ENCODE assay signal across 30 cellular contexts in genomic region chr19:9130965-9131364, GRCh38. TPM values are rescaled to one million over a fixed set of nuclear protein-coding genes. Genes with fewer than 3 reads are reported as not detected.
DNase-seq lines count a peak whose midpoint lies in the region; ATAC-seq, FAIRE-seq and TF ChIP-seq lines count a peak whose summit lies in the region.
"Had no signal": no experiment of that assay in that cellular context is flagged by ENCODE, and none has a peak within 500 bp of the region (broad histone marks: within the 10 kb centered on the region; RNA-seq: fewer than 3 reads in every experiment).

No MANE protein-coding gene starts in this region.

- H3K4me2 ChIP-seq in BLaER1 = peak overlapping the region; percentile 34
- H3K4me2 ChIP-seq in GM12878 (ENCODE audit: control insufficient read depth, insufficient read depth) = no peak overlapping the region

- H3K36me3 ChIP-seq in BLaER1 (no peaks in the 10 kb centered on the region), GM12878 (ENCODE audit: control insufficient read depth in 2 of 2, insufficient read depth in 2 of 2, low read length in 1 of 2) (no peaks in the 10 kb centered on the region)
- H3K36me3 ChIP-seq: cardiac muscle cell, right atrium auricular region, SJCRH30, spleen had no signal

- H3K9ac ChIP-seq in BLaER1 = no peak overlapping the region
- H3K9ac ChIP-seq in GM12878 (ENCODE audit: control insufficient read depth, insufficient read depth, low read length) = no peak overlapping the region

- no peak for TF ChIP-seq EP300 in GM12878 (IDR thresholded peaks at IDR 0.05; ENCODE audit: borderline replicate concordance in 1 of 2, control insufficient read depth in 1 of 2, low read depth in 2 of 2, low read length in 2 of 2)

- CTCF ChIA-PET in GM12878 (lab: Yijun Ruan, JAX) = no interaction called here

- H3K4me1 ChIP-seq in BLaER1 (peaks cover 19% of the 10 kb centered on the region), GM12878 (ENCODE audit: control insufficient read depth, insufficient read depth, low read length) (no peaks in the 10 kb centered on the region)
- H3K4me1 ChIP-seq: right atrium auricular region, SJCRH30 had no signal

- POLR2A ChIA-PET in GM12878 (lab: Charles Lee) = no interaction called here

- no peaks in the 10 kb centered on the region for H3K79me2 ChIP-seq in GM12878 (ENCODE audit: control insufficient read depth, insufficient read depth, low read length)

- BruUV-seq in GM12878 (replicated peaks; lab: Mats Ljungman, UMichigan) = no TSS peak

- no peaks in the 10 kb centered on the region for H4K20me1 ChIP-seq in BLaER1
- no peaks in the 10 kb centered on the region for H4K20me1 ChIP-seq in GM12878 (ENCODE audit: control insufficient read depth, insufficient read depth)

- H2AFZ ChIP-seq in GM12878 (ENCODE audit: control insufficient read depth, low read depth, low read length) = no peak overlapping the region

- no peak for ATAC-seq in GM12878
- ATAC-seq in HG03442 (IDR thresholded peaks at IDR 0.05; ENCODE audit: unreplicated experiment) = no peak
- ATAC-seq in HG03159 (IDR thresholded peaks at IDR 0.05; ENCODE audit: unreplicated experiment) = no peak
- no peak for ATAC-seq in HG03432 (IDR thresholded peaks at IDR 0.05; ENCODE audit: unreplicated experiment)
- ATAC-seq: naive thymus-derived CD8-positive, alpha-beta T cell; PC-3; stimulated activated naive CD8-positive, alpha-beta T cell treated with anti-CD3 and anti-CD28 coated beads, Interleukin-15, Interleukin-2, amounts not matched to agents 100 U/mL and 50 U/mL, for 24 hours had no signal

- peak overlapping the region; percentile 55 for H3K27ac ChIP-seq in BLaER1
- H3K27ac ChIP-seq in GM12878 (ENCODE audit: control insufficient read depth, insufficient read depth) = no peak overlapping the region
- H3K27ac ChIP-seq: cardiac muscle cell, right atrium auricular region, SJCRH30 had no signal

- in situ Hi-C loops in GM12878 (cut with MboI) = loop anchor here (10.0 to 25.0 kb wide), 3 partner anchors 494 to 1106 kb away; partner anchors contain the start of genes S1PR2 and ZNF561

- no peak for TF ChIP-seq RAD21 in GM12878 (IDR thresholded peaks at IDR 0.05; ENCODE audit: insufficient read depth, low read depth, low read length)

- intact Hi-C loops in GM12878 (cut with micrococcal nuclease; ENCODE audit: unreplicated experiment) = loop anchor here (10.0 kb wide), 1 partner anchor 174 kb away; the partner anchor contains the start of gene ZNF699

- SMC1A ChIA-PET in GM12878 (lab: Charles Lee; ENCODE audit: uncharacterized antibody, unreplicated experiment) = no interaction called here

- TF ChIP-seq POLR2A in GM12878 (IDR thresholded peaks at IDR 0.05; ENCODE audit: low read depth, low read length) = no peak

- H3K4me3 ChIP-seq in BLaER1 (no peak overlapping the region), GM12878 (no peak overlapping the region)
- H3K4me3 ChIP-seq: cardiac muscle cell, right atrium auricular region, SJCRH30, spleen had no signal

- DNase-seq in GM20000 (ENCODE audit: low spot score) (peak; percentile 23), NOMO-1 (lab: John Stamatoyannopoulos, UW; ENCODE audit: unreplicated experiment in 2 of 2) (peak; percentile 35 to 59), GM12878 (ENCODE audit: low read depth, low spot score) (no peak), GM19238 (ENCODE audit: insufficient read length, low spot score) (no peak)
- DNase-seq: activated CD4-positive, alpha-beta T cell treated with anti-CD3 and anti-CD28 coated beads, Interleukin-2, amount 50 U/mL, for 48 hours; activated naive CD4-positive, alpha-beta T cell treated with Interleukin-2 at 50 U/mL for 16 hours; activated T-cell treated with anti-CD3 and anti-CD28 coated beads, Interleukin-2, amount 50 U/mL, for 1 hour; anterior cingulate cortex; CD4-positive, alpha-beta memory T cell; cortex of kidney; DMS153; naive thymus-derived CD8-positive, alpha-beta T cell; NCI-H1417 treated with DMSO at 0.1 percent for 48 hours; NCI-H526; SJCRH30; spleen; stimulated activated CD4-positive, alpha-beta T cell treated with anti-CD3 and anti-CD28 coated beads, Interleukin-4, amount 100 ng/mL, for 1 hour; stimulated activated naive CD8-positive, alpha-beta T cell treated with anti-CD3 and anti-CD28 coated beads, Interleukin-15, Interleukin-2, amounts not matched to agents 100 U/mL and 50 U/mL, for 24 hours had no signal

- no peak for FAIRE-seq in GM12878 (lab: Jason Lieb, UNC)
- FAIRE-seq: G401.6, HTR-8/SVneo had no signal

- TF ChIP-seq CTCF in GM20000 (IDR thresholded peaks at IDR 0.05; ENCODE audit: extremely low read depth, missing control alignments) = no peak
- TF ChIP-seq CTCF in GM12878 (IDR thresholded peaks at IDR 0.05 in 2 of 3, conservative IDR thresholded peaks at IDR 0.05 in 1 of 3; ENCODE audit: control insufficient read depth in 2 of 3, extremely low read depth in 1 of 3, insufficient read depth in 1 of 3, low read depth in 3 of 3, low read length in 3 of 3) = no peak

- H3K9me3 ChIP-seq in BLaER1 (no peaks in the 10 kb centered on the region), GM12878 (replicated peaks; ENCODE audit: control insufficient read depth, insufficient read depth, low read length) (no peaks in the 10 kb centered on the region; the same call in 2 of the 3 replicates)
- H3K9me3 ChIP-seq: right atrium auricular region, SJCRH30, spleen had no signal

- RAD21 ChIA-PET in GM12878 (lab: Charles Lee; ENCODE audit: unreplicated experiment) = interaction anchor here (0.6 kb wide), 1 partner anchor 146 kb away, joined by 3 read pairs; no protein-coding TSS in a partner anchor

- 50% methylated on average over 1 of the region's 1 CpG for WGBS in GM12878 (ENCODE audit: insufficient coverage, insufficient replicate concordance, low lambda C conversion rate, missing lambda C conversion rate)

- H3K27me3 ChIP-seq in BLaER1 (no peaks in the 10 kb centered on the region), GM12878 (replicated peaks in 1 of 2; ENCODE audit: control insufficient read depth in 2 of 2, insufficient read depth in 2 of 2, low read length in 1 of 2) (no peaks in the 10 kb centered on the region)
- H3K27me3 ChIP-seq: cardiac muscle cell, right atrium auricular region, SJCRH30 had no signal

RNA-seq across cellular contexts. Expression of gene OR7G3, which starts 4.2 kb away (rescaled TPM):
- total RNA-seq in GM12878 (2013; cell fraction: nucleolus; rRNA removed) = not detected in 2 replicates
- not detected in 2 replicates for total RNA-seq in GM12878 (2014; rRNA removed)
- total RNA-seq in GM12878 (2014; rRNA removed; fragmentation: Illumina TruSeq; extraction: Trizol) = not detected in 2 replicates
- total RNA-seq in GM12878 (2021) = not detected in 2 replicates
- not detected for polyA plus RNA-seq in GM12878 (2011; ENCODE audit: low read depth)
- not detected in 2 replicates for polyA plus RNA-seq in GM12878 (2011; rRNA removed)
- not detected in 2 replicates for polyA plus RNA-seq in GM12878 (2011; cell fraction: cytosol; rRNA removed)
- polyA plus RNA-seq in GM12878 (2011; cell fraction: nucleus; rRNA removed) = not detected in 2 replicates
- not detected in 2 replicates for polyA plus RNA-seq in GM12878 (2012)
- polyA plus RNA-seq in GM12878 (2014; fragmentation: Illumina TruSeq; extraction: Trizol) = not detected in 2 replicates
- polyA plus RNA-seq in GM12878 (2014; fragmentation: Nextera tagmentation; extraction: Ambion mirVana) = not detected
- polyA plus RNA-seq in GM12878 (2014; rRNA removed) = not detected in 2 replicates
- polyA plus RNA-seq in GM12878 (2016; fragmentation: Nextera tagmentation; extraction: Ambion mirVana) = not detected
- not detected in 2 replicates for polyA minus RNA-seq in GM12878 (2011; rRNA and poly(A)+ RNA removed)
- polyA minus RNA-seq in GM12878 (2011; cell fraction: cytosol; rRNA and poly(A)+ RNA removed) = not detected in 2 replicates
- polyA minus RNA-seq in GM12878 (2011; cell fraction: nucleus; rRNA and poly(A)+ RNA removed) = not detected in 2 replicates
- total RNA-seq: cardiac muscle cell; CD4-positive, alpha-beta memory T cell; mesenteric fat pad; naive thymus-derived CD8-positive, alpha-beta T cell; osteocyte; PC-3; right atrium auricular region; SJCRH30; spleen had no signal
- polyA plus RNA-seq: cardiac muscle cell; CD4-positive, alpha-beta memory T cell; naive thymus-derived CD8-positive, alpha-beta T cell; spleen; thymus had no signal

RNA-seq across cellular contexts. Expression of gene ZNF317, which starts 9.2 kb away (rescaled TPM):
- total RNA-seq in GM12878 (2013; cell fraction: nucleolus; rRNA removed) = 55.0 and 55.9 TPM in 2 replicates
- total RNA-seq in GM12878 (2014; rRNA removed) (27.0 and 28.4 TPM in 2 replicates), GM12878 (2014; rRNA removed; fragmentation: Illumina TruSeq; extraction: Trizol) (31.4 and 32.3 TPM in 2 replicates), GM12878 (2021) (34.0 and 35.8 TPM in 2 replicates)
- 18.2 TPM for polyA plus RNA-seq in GM12878 (2011; ENCODE audit: low read depth)
- polyA plus RNA-seq in GM12878 (2011; rRNA removed) (19.1 and 27.6 TPM in 2 replicates), GM12878 (2014; fragmentation: Illumina TruSeq; extraction: Trizol) (32.4 and 32.9 TPM in 2 replicates), GM12878 (2014; fragmentation: Nextera tagmentation; extraction: Ambion mirVana) (10 to 100 TPM; 25.0 to 37.5 TPM), GM12878 (2014; rRNA removed) (18.5 and 22.7 TPM in 2 replicates), GM12878 (2016; fragmentation: Nextera tagmentation; extraction: Ambion mirVana) (10 to 100 TPM; 37.1 to 39.4 TPM)
- 31.1 and 34.6 TPM in 2 replicates for polyA plus RNA-seq in GM12878 (2011; cell fraction: cytosol; rRNA removed)
- 55.6 and 59.3 TPM in 2 replicates for polyA plus RNA-seq in GM12878 (2011; cell fraction: nucleus; rRNA removed)
- polyA plus RNA-seq in GM12878 (2012) = 33.6 and 33.7 TPM in 2 replicates
- 24.8 and 27.4 TPM in 2 replicates for polyA minus RNA-seq in GM12878 (2011; rRNA and poly(A)+ RNA removed)
- polyA minus RNA-seq in GM12878 (2011; cell fraction: cytosol; rRNA and poly(A)+ RNA removed) = 11.0 and 16.5 TPM in 2 replicates
- 15.6 and 19.1 TPM in 2 replicates for polyA minus RNA-seq in GM12878 (2011; cell fraction: nucleus; rRNA and poly(A)+ RNA removed)

RNA-seq across cellular contexts. Expression of gene OR7G1, which starts 15.4 kb away (rescaled TPM):
- total RNA-seq in GM12878 (2013; cell fraction: nucleolus; rRNA removed) = not detected in 2 replicates
- total RNA-seq in GM12878 (2014; rRNA removed) (not detected in 2 replicates), GM12878 (2014; rRNA removed; fragmentation: Illumina TruSeq; extraction: Trizol) (not detected in 2 replicates), GM12878 (2021) (not detected in 2 replicates)
- polyA plus RNA-seq in GM12878 (2011; ENCODE audit: low read depth) = not detected
- polyA plus RNA-seq in GM12878 (2011; rRNA removed) (not detected in 2 replicates), GM12878 (2014; fragmentation: Illumina TruSeq; extraction: Trizol) (not detected in 2 replicates), GM12878 (2014; fragmentation: Nextera tagmentation; extraction: Ambion mirVana) (not detected), GM12878 (2014; rRNA removed) (not detected in 2 replicates), GM12878 (2016; fragmentation: Nextera tagmentation; extraction: Ambion mirVana) (not detected)
- polyA plus RNA-seq in GM12878 (2011; cell fraction: cytosol; rRNA removed) = not detected in 2 replicates
- not detected in 2 replicates for polyA plus RNA-seq in GM12878 (2011; cell fraction: nucleus; rRNA removed)
- polyA plus RNA-seq in GM12878 (2012) = not detected in 2 replicates
- polyA minus RNA-seq in GM12878 (2011; rRNA and poly(A)+ RNA removed) = not detected in 2 replicates
- not detected in 2 replicates for polyA minus RNA-seq in GM12878 (2011; cell fraction: cytosol; rRNA and poly(A)+ RNA removed)
- polyA minus RNA-seq in GM12878 (2011; cell fraction: nucleus; rRNA and poly(A)+ RNA removed) = not detected in 2 replicates
- total RNA-seq: cardiac muscle cell; CD4-positive, alpha-beta memory T cell; mesenteric fat pad; naive thymus-derived CD8-positive, alpha-beta T cell; osteocyte; PC-3; right atrium auricular region; SJCRH30; spleen had no signal
- polyA plus RNA-seq: cardiac muscle cell; CD4-positive, alpha-beta memory T cell; naive thymus-derived CD8-positive, alpha-beta T cell; spleen; thymus had no signal

RNA-seq across cellular contexts. Expression of gene OR7G2, which starts 23.7 kb away (rescaled TPM):
- total RNA-seq in GM12878 (2013; cell fraction: nucleolus; rRNA removed) = not detected in 2 replicates
- not detected in 2 replicates for total RNA-seq in GM12878 (2014; rRNA removed)
- total RNA-seq in GM12878 (2014; rRNA removed; fragmentation: Illumina TruSeq; extraction: Trizol) = not detected in 2 replicates
- not detected in 2 replicates for total RNA-seq in GM12878 (2021)
- polyA plus RNA-seq in GM12878 (2011; ENCODE audit: low read depth) = not detected
- polyA plus RNA-seq in GM12878 (2011; rRNA removed) = not detected in 2 replicates
- not detected in 2 replicates for polyA plus RNA-seq in GM12878 (2011; cell fraction: cytosol; rRNA removed)
- not detected in 2 replicates for polyA plus RNA-seq in GM12878 (2011; cell fraction: nucleus; rRNA removed)
- polyA plus RNA-seq in GM12878 (2012) = not detected in 2 replicates
- not detected in 2 replicates for polyA plus RNA-seq in GM12878 (2014; fragmentation: Illumina TruSeq; extraction: Trizol)
- not detected for polyA plus RNA-seq in GM12878 (2014; fragmentation: Nextera tagmentation; extraction: Ambion mirVana)
- not detected in 2 replicates for polyA plus RNA-seq in GM12878 (2014; rRNA removed)
- not detected for polyA plus RNA-seq in GM12878 (2016; fragmentation: Nextera tagmentation; extraction: Ambion mirVana)
- polyA minus RNA-seq in GM12878 (2011; rRNA and poly(A)+ RNA removed) = not detected in 2 replicates
- not detected in 2 replicates for polyA minus RNA-seq in GM12878 (2011; cell fraction: cytosol; rRNA and poly(A)+ RNA removed)
- polyA minus RNA-seq in GM12878 (2011; cell fraction: nucleus; rRNA and poly(A)+ RNA removed) = not detected in 2 replicates
- total RNA-seq: cardiac muscle cell; CD4-positive, alpha-beta memory T cell; mesenteric fat pad; naive thymus-derived CD8-positive, alpha-beta T cell; osteocyte; PC-3; right atrium auricular region; SJCRH30; spleen had no signal
- polyA plus RNA-seq: cardiac muscle cell; CD4-positive, alpha-beta memory T cell; naive thymus-derived CD8-positive, alpha-beta T cell; spleen had no signal

RNA-seq across cellular contexts. Expression of gene OR1M1, which starts 44.1 kb away (rescaled TPM):
- not detected in 2 replicates for total RNA-seq in GM12878 (2013; cell fraction: nucleolus; rRNA removed)
- total RNA-seq in GM12878 (2014; rRNA removed) = not detected in 2 replicates
- not detected in 2 replicates for total RNA-seq in GM12878 (2014; rRNA removed; fragmentation: Illumina TruSeq; extraction: Trizol)
- total RNA-seq in GM12878 (2021) = not detected in 2 replicates
- polyA plus RNA-seq in GM12878 (2011; ENCODE audit: low read depth) = not detected
- polyA plus RNA-seq in GM12878 (2011; rRNA removed) = not detected in 2 replicates
- polyA plus RNA-seq in GM12878 (2011; cell fraction: cytosol; rRNA removed) = not detected in 2 replicates
- not detected in 2 replicates for polyA plus RNA-seq in GM12878 (2011; cell fraction: nucleus; rRNA removed)
- not detected in 2 replicates for polyA plus RNA-seq in GM12878 (2012)
- polyA plus RNA-seq in GM12878 (2014; fragmentation: Illumina TruSeq; extraction: Trizol) = not detected in 2 replicates
- polyA plus RNA-seq in GM12878 (2014; fragmentation: Nextera tagmentation; extraction: Ambion mirVana) = not detected
- not detected in 2 replicates for polyA plus RNA-seq in GM12878 (2014; rRNA removed)
- polyA plus RNA-seq in GM12878 (2016; fragmentation: Nextera tagmentation; extraction: Ambion mirVana) = not detected
- polyA minus RNA-seq in GM12878 (2011; rRNA and poly(A)+ RNA removed) = not detected in 2 replicates
- not detected in 2 replicates for polyA minus RNA-seq in GM12878 (2011; cell fraction: cytosol; rRNA and poly(A)+ RNA removed)
- not detected in 2 replicates for polyA minus RNA-seq in GM12878 (2011; cell fraction: nucleus; rRNA and poly(A)+ RNA removed)
- total RNA-seq: cardiac muscle cell; CD4-positive, alpha-beta memory T cell; mesenteric fat pad; naive thymus-derived CD8-positive, alpha-beta T cell; osteocyte; PC-3; right atrium auricular region; SJCRH30; spleen had no signal
- polyA plus RNA-seq: cardiac muscle cell; CD4-positive, alpha-beta memory T cell; naive thymus-derived CD8-positive, alpha-beta T cell; spleen had no signal

Comparison
In these comparisons a context has a peak if more than half of its experiments do, and no peak if none do; other contexts are left out.
1. DNase-seq: peak in GM20000 (single experiment) and NOMO-1 (2 of 2); none in GM12878 (single experiment) and GM19238 (single experiment).